Comparison of ENCODE assay signal across 19 cellular contexts in the genomic region with DNA sequence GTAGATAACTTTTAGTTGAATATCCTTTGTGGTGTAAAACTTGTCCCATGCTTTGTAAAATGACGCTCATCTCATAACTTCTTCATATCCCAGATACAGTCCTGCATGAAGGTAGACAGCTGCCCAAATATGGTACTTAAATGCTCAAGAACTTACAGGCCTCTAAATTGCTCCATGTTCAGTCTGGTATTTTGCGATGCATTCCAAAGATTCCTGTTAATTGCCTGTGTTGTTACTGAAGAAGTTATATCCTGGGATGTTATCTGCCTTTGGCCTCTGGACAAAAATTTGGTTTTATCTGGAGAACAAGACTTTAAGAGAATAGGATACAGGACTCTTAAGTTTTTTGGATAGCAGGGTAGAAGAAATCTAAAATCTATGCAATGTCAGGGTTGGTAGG. TPM values are rescaled to one million over a fixed set of nuclear protein-coding genes. Genes with fewer than 3 reads are reported as not detected.
DNase-seq lines count a peak whose midpoint lies in the region; ATAC-seq, FAIRE-seq and TF ChIP-seq lines count a peak whose summit lies in the region.
"Had no signal": no experiment of that assay in that cellular context is flagged by ENCODE, and none has a peak within 500 bp of the region (broad histone marks: within the 10 kb centered on the region; RNA-seq: fewer than 3 reads in every experiment).

No MANE protein-coding gene starts in this region.

- H3K4me3 ChIP-seq in SK-N-SH (ENCODE audit: low read depth in 2 of 2, low read length in 1 of 2): no peak overlapping the region
- no peak overlapping the region for H3K4me3 ChIP-seq in astrocyte of the cerebellum (ENCODE audit: low read depth, low read length)
- no peak overlapping the region for H3K4me3 ChIP-seq in upper lobe of right lung
- H3K4me3 ChIP-seq in dorsolateral prefrontal cortex: no peak overlapping the region
- H3K4me3 ChIP-seq in CD4-positive, alpha-beta memory T cell (ENCODE audit: low read length in 2 of 2): no peak overlapping the region
- H3K4me3 ChIP-seq: esophagus squamous epithelium, HAP-1, testis had no signal

- peaks cover 0 to 13% (median 9%) of the 10 kb centered on the region in 8 donors for H3K9me3 Mint-ChIP-seq in CD4-positive, alpha-beta memory T cell
- H3K9me3 Mint-ChIP-seq: central memory CD8-positive, alpha-beta T cell had no signal

- TF ChIP-seq CTCF in SK-N-SH (IDR thresholded peaks at IDR 0.05): no peak
- no peak for TF ChIP-seq CTCF in astrocyte of the cerebellum (IDR thresholded peaks at IDR 0.05; ENCODE audit: low read depth, low read length, missing control alignments)
- TF ChIP-seq CTCF in upper lobe of right lung (IDR thresholded peaks at IDR 0.05): no peak
- no peak for TF ChIP-seq CTCF in dorsolateral prefrontal cortex (IDR thresholded peaks at IDR 0.05 in 54 of 56, conservative IDR thresholded peaks at IDR 0.05 in 2 of 56; ENCODE audit: low read depth in 1 of 56, partially characterized antibody in 56 of 56)

- H3K27ac ChIP-seq in SK-N-SH (ENCODE audit: low read depth in 2 of 2, low read length in 1 of 2) (peak overlapping the region in 1 of 2 experiments; percentile 5; a peak in 1 of 4 replicates), upper lobe of right lung (no peak overlapping the region), dorsolateral prefrontal cortex (no peak overlapping the region)
- H3K27ac ChIP-seq in CD4-positive, alpha-beta memory T cell (ENCODE audit: low read depth, low read length): no peak overlapping the region
- H3K27ac ChIP-seq: 22Rv1, esophagus squamous epithelium, testis had no signal

- H3K9me3 ChIP-seq in SK-N-SH (no peaks in the 10 kb centered on the region), upper lobe of right lung (no peaks in the 10 kb centered on the region)
- no peaks in the 10 kb centered on the region for H3K9me3 ChIP-seq in CD4-positive, alpha-beta memory T cell (ENCODE audit: control insufficient read depth in 1 of 2, low read length in 2 of 2)
- H3K9me3 ChIP-seq: HAP-1, testis had no signal

- POLR2A ChIA-PET in SK-N-SH (lab: Yijun Ruan, JAX): no interaction called here
- POLR2A ChIA-PET in CD4-positive, alpha-beta memory T cell (lab: Charles Lee; ENCODE audit: partially characterized antibody): no interaction called here

- FAIRE-seq in frontal cortex (lab: Jason Lieb, UNC): no peak

- H3K4me3 Mint-ChIP-seq in CD4-positive, alpha-beta memory T cell: no peak overlapping the region
- H3K4me3 Mint-ChIP-seq: central memory CD8-positive, alpha-beta T cell; natural killer cell treated with Interleukin-12 subunit alpha and Interleukin-12 subunit beta and Interleukin-15 and Interleukin-18, amount 100 ng/mL, for 72 hours; T-helper 1 cell treated with Interleukin-12 subunit alpha and Interleukin-12 subunit beta and Interleukin-4 antibody, amounts not matched to agents 30 μg/mL and 1 μg/mL, for 36 hours had no signal

- peaks cover 0 to 7% of the 10 kb centered on the region in 2 experiments; a peak in 2 of 4 replicates for H3K4me1 ChIP-seq in SK-N-SH (ENCODE audit: control insufficient read depth in 1 of 2, insufficient read depth in 2 of 2, low read depth in 1 of 2, low read length in 1 of 2)
- H3K4me1 ChIP-seq in upper lobe of right lung: peaks cover 4% of the 10 kb centered on the region
- peaks cover 9% of the 10 kb centered on the region for H3K4me1 ChIP-seq in CD4-positive, alpha-beta memory T cell (ENCODE audit: insufficient read depth, low read length)
- H3K4me1 ChIP-seq: esophagus squamous epithelium, HAP-1 had no signal

- H3K27ac Mint-ChIP-seq in CD4-positive, alpha-beta memory T cell: no peak overlapping the region
- H3K27ac Mint-ChIP-seq: T-helper 1 cell treated with Interleukin-12 subunit alpha and Interleukin-12 subunit beta and Interleukin-4 antibody, amounts not matched to agents 30 μg/mL and 1 μg/mL, for 36 hours had no signal

- peaks cover 0 to 8% of the 10 kb centered on the region in 2 experiments for H3K36me3 ChIP-seq in SK-N-SH (replicated peaks in 1 of 2; ENCODE audit: control insufficient read depth in 1 of 2, insufficient read depth in 2 of 2, low read length in 1 of 2)
- H3K36me3 ChIP-seq in upper lobe of right lung: no peaks in the 10 kb centered on the region
- H3K36me3 ChIP-seq in CD4-positive, alpha-beta memory T cell (ENCODE audit: insufficient read depth, low read length): no peaks in the 10 kb centered on the region
- H3K36me3 ChIP-seq: esophagus squamous epithelium, HAP-1 had no signal

- intact Hi-C loops in upper lobe of right lung (cut with DNase I): no loop called here
- intact Hi-C loops in dorsolateral prefrontal cortex (cut with DNase I): no loop called here
- intact Hi-C loops in CD4-positive, alpha-beta memory T cell (cut with micrococcal nuclease): no loop called here

- no peaks in the 10 kb centered on the region for H4K20me1 ChIP-seq in SK-N-SH (ENCODE audit: insufficient read depth)

- no peak overlapping the region for H2AFZ ChIP-seq in SK-N-SH (ENCODE audit: low read depth)

- peaks cover 12 to 33% of the 10 kb centered on the region in 2 donors for H3K36me3 Mint-ChIP-seq in CD4-positive, alpha-beta memory T cell

- 93% methylated on average over 2 of the region's 2 CpGs for WGBS in SK-N-SH (ENCODE audit: low lambda C conversion rate)

- no peak for TF ChIP-seq EP300 in SK-N-SH (IDR thresholded peaks at IDR 0.05; ENCODE audit: borderline replicate concordance in 1 of 2, low read depth in 1 of 2, low read length in 1 of 2)

- no peaks in the 10 kb centered on the region for H3K27me3 Mint-ChIP-seq in CD4-positive, alpha-beta memory T cell
- H3K27me3 Mint-ChIP-seq: central memory CD8-positive, alpha-beta T cell; natural killer cell treated with Interleukin-12 subunit alpha and Interleukin-12 subunit beta and Interleukin-15 and Interleukin-18, amount 100 ng/mL, for 72 hours had no signal

- H3K9ac ChIP-seq in SK-N-SH: no peak overlapping the region

- peaks cover 99% of the 10 kb centered on the region for H3K79me2 ChIP-seq in SK-N-SH (ENCODE audit: insufficient read depth)

- no peak for DNase-seq in SK-N-SH
- DNase-seq in astrocyte of the cerebellum (ENCODE audit: low read depth): peak; percentile 62
- peak; percentile 7 for DNase-seq in iPS DF 19.7 (ENCODE audit: low read depth, low spot score)
- DNase-seq in upper lobe of right lung: no peak
- no peak for DNase-seq in dorsolateral prefrontal cortex
- no peak for DNase-seq in frontal cortex (ENCODE audit: low spot score in 2 of 2)
- no peak for DNase-seq in CD4-positive, alpha-beta memory T cell
- DNase-seq: activated CD4-positive, alpha-beta T cell treated with anti-CD3 and anti-CD28 coated beads, Interleukin-2, amount 50 U/mL, for 48 hours; DMS153; esophagus squamous epithelium; islet precursor cell; NCI-H2227 treated with DMSO at 0.1 percent for 48 hours; testis had no signal

- peak; percentile 36; the same call in 1 of the 3 replicates for ATAC-seq in SK-N-SH treated with all-trans-retinoic acid at 6 μM for 48 hours
- ATAC-seq in upper lobe of right lung: peak; percentile 37
- ATAC-seq: natural killer cell treated with Interleukin-12 subunit alpha and Interleukin-12 subunit beta and Interleukin-15 and Interleukin-18, amount 100 ng/mL, for 72 hours had no signal

- CTCF ChIA-PET in SK-N-SH (lab: Yijun Ruan, JAX): no interaction called here
- CTCF ChIA-PET in CD4-positive, alpha-beta memory T cell (lab: Charles Lee; ENCODE audit: partially characterized antibody): no interaction called here

- no peak for TF ChIP-seq RAD21 in SK-N-SH (IDR thresholded peaks at IDR 0.05; ENCODE audit: low read length)

- in situ Hi-C loops in astrocyte of the cerebellum (cut with HindIII; ENCODE audit: low sequenced_read_pairs): no loop called here

- no peaks in the 10 kb centered on the region for H3K27me3 ChIP-seq in SK-N-SH (ENCODE audit: insufficient read depth)
- no peaks in the 10 kb centered on the region for H3K27me3 ChIP-seq in upper lobe of right lung
- no peaks in the 10 kb centered on the region for H3K27me3 ChIP-seq in dorsolateral prefrontal cortex
- H3K27me3 ChIP-seq in CD4-positive, alpha-beta memory T cell (ENCODE audit: insufficient read depth, low read length): no peaks in the 10 kb centered on the region
- H3K27me3 ChIP-seq: esophagus squamous epithelium, testis had no signal

- peaks cover 4% of the 10 kb centered on the region for H3F3A ChIP-seq in SK-N-SH (replicated peaks; ENCODE audit: insufficient read depth)

- H3K9me2 ChIP-seq in SK-N-SH: no peaks in the 10 kb centered on the region

- no peak overlapping the region for H3K4me2 ChIP-seq in SK-N-SH

- peaks cover 16 to 40% (median 29%) of the 10 kb centered on the region in 4 donors for H3K4me1 Mint-ChIP-seq in CD4-positive, alpha-beta memory T cell

TF ChIP-seq in SK-N-SH treated with all-trans-retinoic acid at 6 μM for 48 hours, 23 proteins besides CTCF, POLR2A, EP300 and RAD21 (continues in another document):
- TF ChIP-seq, protein P1, sequence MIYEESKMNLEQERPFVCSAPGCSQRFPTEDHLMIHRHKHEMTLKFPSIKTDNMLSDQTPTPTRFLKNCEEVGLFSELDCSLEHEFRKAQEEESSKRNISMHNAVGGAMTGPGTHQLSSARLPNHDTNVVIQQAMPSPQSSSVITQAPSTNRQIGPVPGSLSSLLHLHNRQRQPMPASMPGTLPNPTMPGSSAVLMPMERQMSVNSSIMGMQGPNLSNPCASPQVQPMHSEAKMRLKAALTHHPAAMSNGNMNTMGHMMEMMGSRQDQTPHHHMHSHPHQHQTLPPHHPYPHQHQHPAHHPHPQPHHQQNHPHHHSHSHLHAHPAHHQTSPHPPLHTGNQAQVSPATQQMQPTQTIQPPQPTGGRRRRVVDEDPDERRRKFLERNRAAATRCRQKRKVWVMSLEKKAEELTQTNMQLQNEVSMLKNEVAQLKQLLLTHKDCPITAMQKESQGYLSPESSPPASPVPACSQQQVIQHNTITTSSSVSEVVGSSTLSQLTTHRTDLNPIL (CRISPR knock-in tag; IDR thresholded peaks at IDR 0.05; ENCODE audit: low read depth): no peak

TF ChIP-seq in SK-N-SH, 30 proteins besides CTCF, POLR2A, EP300 and RAD21:
- no peak for TF ChIP-seq GABPA (IDR thresholded peaks at IDR 0.05; ENCODE audit: low read depth)
- no peak for TF ChIP-seq RXRA (IDR thresholded peaks at IDR 0.05; ENCODE audit: borderline replicate concordance, low read depth)
- TF ChIP-seq TAF1 (IDR thresholded peaks at IDR 0.05; ENCODE audit: borderline replicate concordance, low read depth, low read length): no peak
- no peak for TF ChIP-seq TCF12 (IDR thresholded peaks at IDR 0.05)
- TF ChIP-seq MEF2A (IDR thresholded peaks at IDR 0.05; ENCODE audit: borderline replicate concordance, low read depth): no peak

RNA-seq across cellular contexts. Expression of a gene that starts 60.0 kb away (rescaled TPM):
- 19.2 and 20.2 TPM in 2 replicates for polyA plus RNA-seq in SK-N-SH (2012; rRNA removed)
- polyA plus RNA-seq in SK-N-SH (2012; cell fraction: cytosol; rRNA removed): 10.7 and 14.2 TPM in 2 replicates
- 52.5 and 76.4 TPM in 2 replicates for polyA plus RNA-seq in SK-N-SH (2012; cell fraction: nucleus; rRNA removed)
- total RNA-seq in upper lobe of right lung: 52.1 TPM
- total RNA-seq in dorsolateral prefrontal cortex: 100 to 1,000 TPM; 102 to 236 (median 169) TPM
- total RNA-seq in frontal cortex: 15.5 TPM
- total RNA-seq in CD4-positive, alpha-beta memory T cell: 10 to 100 TPM; 39.9 to 41.0 TPM
- 10 to 100 TPM in 1 of 2 donors, 1 to 10 TPM in 1; 4.9 to 23.6 TPM for polyA plus RNA-seq in CD4-positive, alpha-beta memory T cell

Comparison
In these comparisons a context has a peak if more than half of its experiments do, and no peak if none do; other contexts are left out.
1. DNase-seq: peak in astrocyte of the cerebellum (single experiment) and iPS DF 19.7 (single experiment); none in SK-N-SH (single experiment), upper lobe of right lung (single experiment), dorsolateral prefrontal cortex (0 of 10), frontal cortex (0 of 2) and CD4-positive, alpha-beta memory T cell (0 of 5).